ENCODE assay signal across 34 cellular contexts in the genomic region with DNA sequence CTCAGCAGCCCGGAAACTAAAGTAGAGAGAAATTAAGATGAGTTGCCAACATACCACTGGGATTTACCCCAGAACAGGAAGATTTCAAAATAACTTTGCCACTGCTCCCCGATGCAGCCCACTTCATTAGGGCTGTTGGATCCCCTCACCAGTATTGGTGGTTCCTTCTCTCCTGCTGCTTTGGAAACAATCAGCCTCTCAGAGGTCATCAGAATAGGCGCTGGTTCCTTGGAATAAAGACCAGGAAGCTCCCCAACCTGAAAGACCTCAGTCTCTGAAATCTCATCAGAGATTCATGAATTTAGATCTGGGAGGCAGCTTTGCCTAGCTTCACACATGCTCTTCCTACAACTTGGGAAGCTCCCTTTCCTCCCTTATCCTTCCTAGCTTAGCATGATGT.
"Had no signal": no experiment of that assay in that cellular context is flagged by ENCODE, and none has a peak within 500 bp of the region (broad histone marks: within the 10 kb centered on the region; RNA-seq: fewer than 3 reads in every experiment).

No MANE protein-coding gene starts in this region.

- H3K27ac ChIP-seq: adrenal gland, body of pancreas, brain microvascular endothelial cell, breast epithelium, WERI-Rb-1 had no signal

- H3K9me3 ChIP-seq: adrenal gland, body of pancreas, breast epithelium had no signal

- H3K4me1 Mint-ChIP-seq: activated B cell treated with CpG ODN at 0.5 μM for 24 hours; activated CD4-positive, alpha-beta T cell treated with anti-CD3 and anti-CD28 coated beads, Interleukin-2, amount 10 ng/mL, durations not matched to agents 7 days and 5 days; activated naive CD8-positive, alpha-beta T cell treated with anti-CD3 and anti-CD28 coated beads for 36 hours; activated T-helper 17 cell treated with anti-CD3 and anti-CD28 coated beads, Interleukin-2, amount 50 U/mL, for 72 hours had no signal

- FAIRE-seq: astrocyte had no signal

- DNase-seq: activated B cell treated with CpG ODN at 0.5 μM for 24 hours; activated CD4-positive, alpha-beta memory T cell treated with anti-CD3 and anti-CD28 coated beads for 36 hours; activated CD4-positive, alpha-beta T cell treated with anti-CD3 and anti-CD28 coated beads for 4 hours; activated CD4-positive, alpha-beta T cell treated with anti-CD3 and anti-CD28 coated beads, Interleukin-2, amount 10 ng/mL, durations not matched to agents 7 days and 5 days; activated CD4-positive, CD25-positive, alpha-beta regulatory T cell treated with anti-CD3 and anti-CD28 coated beads, Interleukin-2, amount 50 U/mL, for 72 hours; activated CD8-positive, alpha-beta memory T cell treated with anti-CD3 and anti-CD28 coated beads, Interleukin-2, amount 50 U/mL, for 4 hours; activated CD8-positive, alpha-beta T cell treated with anti-CD3 and anti-CD28 coated beads for 36 hours; activated effector memory CD4-positive, alpha-beta T cell treated with anti-CD3 and anti-CD28 coated beads, Interleukin-2, amount 50 U/mL, for 16 hours; activated gamma-delta T cell treated with Interleukin-2 at 50 U/mL for 16 hours; activated naive CD4-positive, alpha-beta T cell; activated naive CD4-positive, alpha-beta T cell treated with anti-CD3 and anti-CD28 coated beads for 36 hours; activated naive CD4-positive, alpha-beta T cell treated with anti-CD3 and anti-CD28 coated beads, Interleukin-2, amount 50 U/mL, for 16 hours; activated naive CD8-positive, alpha-beta T cell treated with anti-CD3 and anti-CD28 coated beads for 36 hours; activated T-cell treated with anti-CD3 and anti-CD28 coated beads for 4 hours; activated T-cell treated with anti-CD3 and anti-CD28 coated beads, Interleukin-2, amount 50 U/mL, for 1 hour; activated T-cell treated with anti-CD3 and anti-CD28 coated beads, Interleukin-2, amount 50 U/mL, for 4 hours; activated T-cell treated with anti-CD3 and anti-CD28 coated beads, Interleukin-2, amount 50 U/mL, for 72 hours; adrenal gland; amniotic stem cell; aorta; body of pancreas; brain microvascular endothelial cell; central memory CD4-positive, alpha-beta T cell; T-helper 1 cell; T-helper 2 cell; T-helper 9 cell; WERI-Rb-1 had no signal

- ATAC-seq: activated CD8-positive, alpha-beta T cell treated with anti-CD3 and anti-CD28 coated beads for 36 hours; activated naive CD4-positive, alpha-beta T cell treated with anti-CD3 and anti-CD28 coated beads, Interleukin-2, amount 50 U/mL, for 72 hours; activated T-cell treated with anti-CD3 and anti-CD28 coated beads, Interleukin-2, amount 50 U/mL, for 4 hours; activated T-cell treated with anti-CD3 and anti-CD28 coated beads, Interleukin-2, amount 50 U/mL, for 72 hours; activated T-helper 17 cell treated with anti-CD3 and anti-CD28 coated beads, Interleukin-2, amount 50 U/mL, for 72 hours; body of pancreas had no signal

- H3K4me3 ChIP-seq: adrenal gland, body of pancreas, breast epithelium had no signal

- H3K4me1 ChIP-seq: adrenal gland, body of pancreas, breast epithelium had no signal

- H3K36me3 ChIP-seq: adrenal gland, brain microvascular endothelial cell, breast epithelium, WERI-Rb-1 had no signal

- H3K27ac Mint-ChIP-seq: activated B cell treated with CpG ODN at 0.5 μM for 24 hours; activated CD4-positive, alpha-beta memory T cell treated with anti-CD3 and anti-CD28 coated beads for 36 hours; activated CD4-positive, alpha-beta T cell treated with anti-CD3 and anti-CD28 coated beads, Interleukin-2, amount 10 ng/mL, durations not matched to agents 7 days and 5 days; activated CD8-positive, alpha-beta T cell treated with anti-CD3 and anti-CD28 coated beads for 36 hours; activated naive CD4-positive, alpha-beta T cell treated with anti-CD3 and anti-CD28 coated beads for 36 hours; activated naive CD4-positive, alpha-beta T cell treated with anti-CD3 and anti-CD28 coated beads, Interleukin-2, amount 50 U/mL, for 72 hours; activated naive CD8-positive, alpha-beta T cell treated with anti-CD3 and anti-CD28 coated beads for 36 hours; activated T-cell treated with anti-CD3 and anti-CD28 coated beads, Interleukin-2, amount 50 U/mL, for 72 hours; activated T-helper 1 cell treated with anti-CD3 and anti-CD28 coated beads, Interleukin-12 subunit alpha, Interleukin-12 subunit beta, Interleukin-2, Interleukin-4 antibody, amounts not matched to agents 30 ng/mL and 10 ng/mL and 1 ng/mL, durations not matched to agents 14 hours and 24 hours and 36 hours; activated T-helper 17 cell treated with anti-CD3 and anti-CD28 coated beads, Interleukin-2, amount 50 U/mL, for 72 hours; T-helper 1 cell treated with Interleukin-12 subunit alpha and Interleukin-12 subunit beta and Interleukin-4 antibody, amounts not matched to agents 30 μg/mL and 1 μg/mL, for 36 hours; T-helper 2 cell treated with Interferon-gamma antibody and Interleukin-4, amounts not matched to agents 5 μg/mL and 100 μg/mL, for 36 hours had no signal

- H3K36me3 Mint-ChIP-seq: activated CD4-positive, alpha-beta memory T cell treated with anti-CD3 and anti-CD28 coated beads for 36 hours; activated naive CD4-positive, alpha-beta T cell treated with anti-CD3 and anti-CD28 coated beads, Interleukin-2, amount 50 U/mL, for 72 hours; activated naive CD8-positive, alpha-beta T cell treated with anti-CD3 and anti-CD28 coated beads for 36 hours had no signal

- H3K9me3 Mint-ChIP-seq: activated B cell treated with CpG ODN at 0.5 μM for 24 hours; activated CD4-positive, alpha-beta memory T cell treated with anti-CD3 and anti-CD28 coated beads for 36 hours; activated CD4-positive, alpha-beta T cell treated with anti-CD3 and anti-CD28 coated beads, Interleukin-2, amount 10 ng/mL, durations not matched to agents 7 days and 5 days; activated CD8-positive, alpha-beta T cell treated with anti-CD3 and anti-CD28 coated beads for 36 hours; activated naive CD4-positive, alpha-beta T cell treated with anti-CD3 and anti-CD28 coated beads for 36 hours; activated naive CD8-positive, alpha-beta T cell treated with anti-CD3 and anti-CD28 coated beads for 36 hours; activated T-cell treated with anti-CD3 and anti-CD28 coated beads, Interleukin-2, amount 50 U/mL, for 72 hours; activated T-helper 1 cell treated with anti-CD3 and anti-CD28 coated beads, Interleukin-12 subunit alpha, Interleukin-12 subunit beta, Interleukin-2, Interleukin-4 antibody, amounts not matched to agents 30 ng/mL and 10 ng/mL and 1 ng/mL, durations not matched to agents 14 hours and 24 hours and 36 hours; activated T-helper 17 cell treated with anti-CD3 and anti-CD28 coated beads, Interleukin-2, amount 50 U/mL, for 72 hours; T-helper 1 cell treated with Interleukin-12 subunit alpha and Interleukin-12 subunit beta and Interleukin-4 antibody, amounts not matched to agents 30 μg/mL and 1 μg/mL, for 36 hours; T-helper 2 cell treated with Interferon-gamma antibody and Interleukin-4, amounts not matched to agents 5 μg/mL and 100 μg/mL, for 36 hours had no signal

- H3K4me3 Mint-ChIP-seq: activated B cell treated with CpG ODN at 0.5 μM for 24 hours; activated CD4-positive, alpha-beta memory T cell treated with anti-CD3 and anti-CD28 coated beads for 36 hours; activated CD4-positive, alpha-beta T cell treated with anti-CD3 and anti-CD28 coated beads, Interleukin-2, amount 10 ng/mL, durations not matched to agents 7 days and 5 days; activated CD8-positive, alpha-beta T cell treated with anti-CD3 and anti-CD28 coated beads for 36 hours; activated naive CD4-positive, alpha-beta T cell treated with anti-CD3 and anti-CD28 coated beads for 36 hours; activated naive CD8-positive, alpha-beta T cell treated with anti-CD3 and anti-CD28 coated beads for 36 hours; activated T-cell treated with anti-CD3 and anti-CD28 coated beads, Interleukin-2, amount 50 U/mL, for 4 hours; activated T-cell treated with anti-CD3 and anti-CD28 coated beads, Interleukin-2, amount 50 U/mL, for 72 hours; activated T-helper 1 cell treated with anti-CD3 and anti-CD28 coated beads, Interleukin-12 subunit alpha, Interleukin-12 subunit beta, Interleukin-2, Interleukin-4 antibody, amounts not matched to agents 30 ng/mL and 10 ng/mL and 1 ng/mL, durations not matched to agents 14 hours and 24 hours and 36 hours; activated T-helper 17 cell treated with anti-CD3 and anti-CD28 coated beads, Interleukin-2, amount 50 U/mL, for 72 hours; T-helper 1 cell treated with Interleukin-12 subunit alpha and Interleukin-12 subunit beta and Interleukin-4 antibody, amounts not matched to agents 30 μg/mL and 1 μg/mL, for 36 hours; T-helper 2 cell treated with Interferon-gamma antibody and Interleukin-4, amounts not matched to agents 5 μg/mL and 100 μg/mL, for 36 hours had no signal

- H3K27me3 ChIP-seq: adrenal gland, body of pancreas, brain microvascular endothelial cell, breast epithelium had no signal
